In the genomic region with DNA sequence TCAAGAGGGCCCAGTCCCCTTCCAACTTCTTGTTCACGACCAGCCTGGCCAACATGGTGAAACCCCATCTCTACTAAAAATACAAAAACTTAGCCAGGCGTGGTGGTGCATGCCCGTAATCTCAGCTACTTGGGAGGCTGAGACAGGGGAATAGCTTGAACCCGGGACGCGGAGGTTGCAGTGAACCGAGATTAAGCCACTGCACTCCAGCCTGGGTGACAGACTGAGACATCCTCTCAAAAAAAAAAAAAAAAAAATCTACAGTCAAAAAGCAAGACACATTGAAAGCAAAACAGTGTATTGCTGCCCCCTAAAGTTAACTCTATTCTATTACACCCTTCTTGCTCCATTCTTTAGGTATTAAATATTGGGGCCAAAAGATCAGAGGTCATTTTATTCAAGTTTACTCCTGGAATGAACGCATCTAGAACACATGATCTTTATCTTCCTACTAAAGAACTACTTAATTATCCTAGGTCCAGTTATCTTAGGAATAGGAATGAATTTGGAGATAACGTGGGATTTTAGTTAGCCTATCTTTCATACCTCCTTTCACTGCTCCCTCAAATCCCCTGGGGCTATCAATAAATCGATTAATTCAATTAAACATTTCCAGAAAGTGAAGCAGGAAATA, we compare ENCODE assay signal across 8 cellular contexts. TPM values are rescaled to one million over a fixed set of nuclear protein-coding genes. Genes with fewer than 3 reads are reported as not detected.
DNase-seq lines count a peak whose midpoint lies in the region; ATAC-seq and TF ChIP-seq lines count a peak whose summit lies in the region.

No MANE protein-coding gene starts in this region.

- H3K27me3 ChIP-seq in WERI-Rb-1 (ENCODE audit: insufficient read depth, low read depth, severe bottlenecking): no peaks in the 10 kb centered on the region
- H3K27me3 ChIP-seq in prostate gland (replicated peaks; ENCODE audit: insufficient read depth): no peaks in the 10 kb centered on the region

- H3K4me1 ChIP-seq in prostate gland (replicated peaks): no peaks in the 10 kb centered on the region

- TF ChIP-seq CTCF in WERI-Rb-1 (IDR thresholded peaks at IDR 0.05; ENCODE audit: low read depth, low read length) (0 out of 2 replicates have a peak, but pooled peaks have one; percentile 22), fibroblast of mammary gland (conservative IDR thresholded peaks at IDR 0.05; ENCODE audit: control insufficient read depth, insufficient read depth, low read depth, low read length) (peak; percentile 61), prostate gland (IDR thresholded peaks at IDR 0.05) (peak in 3 of 4 experiments; percentile 26 to 55 (median 54))

- H3K4me3 ChIP-seq in WERI-Rb-1 (ENCODE audit: low read depth, low read length) (no peak overlapping the region), fibroblast of mammary gland (ENCODE audit: control insufficient read depth, low read depth, low read length) (peak overlapping the region; percentile 78), prostate gland (no peak overlapping the region)

- intact Hi-C loops in prostate gland (cut with DNase I): loop anchor here (10.0 kb wide), 1 partner anchor 524 kb away; no protein-coding TSS in a partner anchor

- ATAC-seq in GM19395 (IDR thresholded peaks at IDR 0.05; ENCODE audit: unreplicated experiment) (peak; percentile 24), HG02571 (IDR thresholded peaks at IDR 0.05; ENCODE audit: unreplicated experiment) (no peak)

- WGBS in prostate gland: 39% methylated on average over 10 of the region's 10 CpGs

- DNase-seq in NCI-H1105 treated with DMSO at 0.1 percent for 48 hours (lab: John Stamatoyannopoulos, UW): peak; percentile 31
- no peak for DNase-seq in NCI-H1105 (lab: John Stamatoyannopoulos, UW)
- peak; percentile 70 for DNase-seq in MV-4-11 (lab: John Stamatoyannopoulos, UW)
- peak; percentile 35 for DNase-seq in WERI-Rb-1
- DNase-seq in fibroblast of mammary gland (ENCODE audit: low read depth): peak; percentile 80
- DNase-seq in prostate gland (ENCODE audit: low spot score): no peak

- H3K9me3 ChIP-seq in WERI-Rb-1 (ENCODE audit: severe bottlenecking): no peaks in the 10 kb centered on the region
- no peaks in the 10 kb centered on the region for H3K9me3 ChIP-seq in prostate gland

- no peak for TF ChIP-seq POLR2A in prostate gland (IDR thresholded peaks at IDR 0.05)

- peaks cover 30% of the 10 kb centered on the region for H3K36me3 ChIP-seq in WERI-Rb-1
- no peaks in the 10 kb centered on the region for H3K36me3 ChIP-seq in prostate gland

- H3K27ac ChIP-seq in WERI-Rb-1: no peak overlapping the region
- H3K27ac ChIP-seq in prostate gland: no peak overlapping the region

RNA-seq across cellular contexts. Expression of a gene that starts 2.4 kb away (rescaled TPM):
- total RNA-seq in prostate gland: 10 to 100 TPM; 29.6 to 67.6 TPM

RNA-seq across cellular contexts. Expression of a gene that starts 2.7 kb away (rescaled TPM):
- 100 to 1,000 TPM in 1 of 2 donors, 10 to 100 TPM in 1; 32.0 to 163 TPM for total RNA-seq in prostate gland

RNA-seq across cellular contexts. Expression of a gene that starts 22.5 kb away (rescaled TPM):
- 10 to 100 TPM; 20.0 to 29.8 TPM for total RNA-seq in prostate gland

Comparison
In these comparisons a context has a peak if more than half of its experiments do, and no peak if none do; other contexts are left out.
1. DNase-seq: peak in NCI-H1105 treated with DMSO at 0.1 percent for 48 hours (single experiment), MV-4-11 (single experiment), WERI-Rb-1 (single experiment) and fibroblast of mammary gland (single experiment); none in NCI-H1105 (single experiment) and prostate gland (single experiment).
2. Peak in every context shown above with its lines, with median percentiles within 50 percentile points of each other: CTCF ChIP-seq.